In the genomic region with DNA sequence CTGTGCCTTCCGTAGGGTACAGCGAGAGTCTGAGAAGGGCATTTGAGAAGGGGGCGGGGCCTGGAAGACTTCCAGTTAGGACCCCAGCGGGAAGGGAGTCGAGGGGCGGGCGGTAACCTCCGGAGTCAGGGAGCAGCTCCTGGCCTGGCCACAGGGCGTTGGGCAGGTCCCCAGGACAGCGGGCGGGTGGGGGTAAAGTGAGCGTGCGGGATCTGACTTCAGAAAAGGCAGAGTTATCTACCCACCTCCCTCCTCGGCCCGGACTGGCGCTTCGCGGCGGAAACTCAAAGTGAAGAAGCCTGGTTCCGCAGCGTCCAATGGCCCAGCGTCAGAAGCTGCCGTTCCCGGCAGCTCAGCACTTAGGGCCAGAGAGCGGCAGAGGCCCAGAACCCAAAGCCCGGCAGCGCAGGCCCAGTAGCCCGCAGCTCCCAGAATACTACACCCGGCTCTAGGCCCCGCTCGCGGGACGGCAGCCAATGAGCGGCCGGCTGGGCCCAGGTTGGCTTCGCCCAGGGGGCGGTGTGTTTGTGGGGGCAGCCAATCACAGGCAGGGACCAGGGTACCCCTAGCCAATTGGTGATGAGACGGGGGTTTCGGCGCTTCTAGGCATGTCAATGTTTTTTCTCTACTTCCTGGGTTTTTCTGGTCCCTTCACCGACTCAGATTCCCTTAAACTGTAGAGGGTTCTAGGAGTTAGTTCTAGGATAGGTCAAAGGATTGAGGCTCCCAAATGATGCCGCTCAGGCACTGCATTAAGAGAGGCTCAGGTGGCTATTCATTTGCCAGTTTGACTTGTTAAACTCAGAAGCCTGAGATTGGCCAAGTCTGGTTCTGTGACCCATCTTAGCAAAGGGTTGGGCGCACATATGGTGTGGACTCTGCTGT, we compare ENCODE assay signal across 8 cellular contexts.
A peak's percentile ranks its signal among the peaks of the same experiment; 100 is the strongest.
DNase-seq lines count a peak whose midpoint lies in the region; ATAC-seq and TF ChIP-seq lines count a peak whose summit lies in the region.

Gene TRIM68, minus strand, starts transcription at position 450 of the 885 bp plus-strand sequence. CDS start 2,727 bp downstream, outside the sequence.

- ATAC-seq in GM18520 (IDR thresholded peaks at IDR 0.05; ENCODE audit: unreplicated experiment) (peak; percentile 100), HG03064 (IDR thresholded peaks at IDR 0.05; ENCODE audit: low read depth, unreplicated experiment) (peak; percentile 100)

- H3K4me3 ChIP-seq in WI38 (ENCODE audit: low read depth, low read length) (peak within 1 kb of the TSS; percentile 73), cardiac fibroblast (replicated peaks in 1 of 2; ENCODE audit: low read depth in 2 of 2, low read length in 2 of 2) (peak within 1 kb of the TSS; percentile 71 to 73)

- peak within 1 kb of the TSS; percentile 80 for H3K27ac ChIP-seq in 22Rv1

- TF ChIP-seq CTCF in 22Rv1 (IDR thresholded peaks at IDR 0.05) (no peak), WI38 (IDR thresholded peaks at IDR 0.05; ENCODE audit: low read depth, low read length) (no peak), cardiac fibroblast (IDR thresholded peaks at IDR 0.05; ENCODE audit: low read depth, low read length) (no peak)

- DNase-seq in NCI-H2196 (lab: John Stamatoyannopoulos, UW; ENCODE audit: unreplicated experiment) = peak; percentile 95
- peak; percentile 96 to 97 for DNase-seq in cardiac fibroblast (ENCODE audit: low read depth in 2 of 2)
- peak; percentile 97 for DNase-seq in iPS-NIHi11 (ENCODE audit: low spot score)
- peak; percentile 86 for DNase-seq in smooth muscle cell of the brain vasculature (ENCODE audit: low read depth, low spot score)

Comparison
In these comparisons a context has a peak if more than half of its experiments do, and no peak if none do; other contexts are left out.
1. Peak in every context shown above with its lines: DNase-seq, ATAC-seq, H3K4me3 ChIP-seq and H3K27ac ChIP-seq.